ENCODE assay signal across 10 cellular contexts in genomic region chr14:24665440-24665991, GRCh38. TPM values are rescaled to one million over a fixed set of nuclear protein-coding genes. Genes with fewer than 3 reads are reported as not detected.
DNase-seq lines count a peak whose midpoint lies in the region; ATAC-seq and FAIRE-seq lines count a peak whose summit lies in the region.
"Had no signal": no experiment of that assay in that cellular context is flagged by ENCODE, and none has a peak within 500 bp of the region (broad histone marks: within the 10 kb centered on the region; RNA-seq: fewer than 3 reads in every experiment).

No MANE protein-coding gene starts in this region.

- peaks cover 18% of the 10 kb centered on the region for H3K36me3 Mint-ChIP-seq in stimulated activated effector memory CD8-positive, alpha-beta T cell treated with anti-CD3 and anti-CD28 coated beads, Interleukin-12 subunit alpha, Interleukin-12 subunit beta, amount 100 ng/mL, for 72 hours

- H3K27ac ChIP-seq in Karpas-422 (ENCODE audit: low read length) = no peak overlapping the region

- no peaks in the 10 kb centered on the region for H3K79me2 ChIP-seq in Karpas-422 (ENCODE audit: low read length)

- H3K27ac Mint-ChIP-seq in stimulated activated effector memory CD8-positive, alpha-beta T cell treated with anti-CD3 and anti-CD28 coated beads, Interleukin-12 subunit alpha, Interleukin-12 subunit beta, amount 100 ng/mL, for 72 hours = peak overlapping the region; percentile 93

- no peaks in the 10 kb centered on the region for H3K9me2 ChIP-seq in Karpas-422 (replicated peaks; ENCODE audit: insufficient read depth, low read length)

- H3K36me3 ChIP-seq in Karpas-422 (ENCODE audit: insufficient read depth, low read length) = no peaks in the 10 kb centered on the region
- H3K36me3 ChIP-seq: Peyer's patch had no signal

- H2AFZ ChIP-seq in Karpas-422 (ENCODE audit: low read length) = no peak overlapping the region

- no peak overlapping the region for H3K9ac ChIP-seq in Karpas-422 (ENCODE audit: low read length)

- DNase-seq in activated naive CD4-positive, alpha-beta T cell treated with Interleukin-2 at 50 U/mL for 16 hours = peak; percentile 18
- DNase-seq in activated naive CD4-positive, alpha-beta T cell (lab: John Stamatoyannopoulos, UW) = no peak
- DNase-seq in SW480 (ENCODE audit: low spot score) (peak; percentile 69), Karpas-422 (no peak), medulla oblongata (ENCODE audit: extremely low spot score) (no peak), RCC 7860 (ENCODE audit: low spot score) (no peak)
- peak; percentile 43 to 86 for DNase-seq in stimulated activated effector memory CD8-positive, alpha-beta T cell treated with anti-CD3 and anti-CD28 coated beads, Interleukin-12 subunit alpha, Interleukin-12 subunit beta, amount 100 ng/mL, for 72 hours (ENCODE audit: low spot score in 2 of 2)

- H3K4me3 ChIP-seq in Karpas-422 (ENCODE audit: low read length) = no peak overlapping the region
- H3K4me3 ChIP-seq: Peyer's patch had no signal

- H3K4me1 ChIP-seq in Karpas-422 (ENCODE audit: low read length) = no peaks in the 10 kb centered on the region
- H3K4me1 ChIP-seq: Peyer's patch had no signal

- peak; percentile 80 for ATAC-seq in HG02981 (IDR thresholded peaks at IDR 0.05; ENCODE audit: unreplicated experiment)
- ATAC-seq in stimulated activated effector memory CD8-positive, alpha-beta T cell treated with anti-CD3 and anti-CD28 coated beads, Interleukin-12 subunit alpha, Interleukin-12 subunit beta, amount 100 ng/mL, for 72 hours = peak; percentile 93

- H3K9me3 Mint-ChIP-seq in stimulated activated effector memory CD8-positive, alpha-beta T cell treated with anti-CD3 and anti-CD28 coated beads, Interleukin-12 subunit alpha, Interleukin-12 subunit beta, amount 100 ng/mL, for 72 hours = peaks cover 3% of the 10 kb centered on the region

- no peaks in the 10 kb centered on the region for H3K9me3 ChIP-seq in Karpas-422 (ENCODE audit: low read length)
- H3K9me3 ChIP-seq: Peyer's patch had no signal

- H4K20me1 ChIP-seq in Karpas-422 (ENCODE audit: insufficient read depth, low read depth, low read length) = no peaks in the 10 kb centered on the region

- H3K4me1 Mint-ChIP-seq in stimulated activated effector memory CD8-positive, alpha-beta T cell treated with anti-CD3 and anti-CD28 coated beads, Interleukin-12 subunit alpha, Interleukin-12 subunit beta, amount 100 ng/mL, for 72 hours = peaks cover 87% of the 10 kb centered on the region

- no peak overlapping the region for H3K4me2 ChIP-seq in Karpas-422 (ENCODE audit: low read depth, low read length, poor library complexity, severe bottlenecking)

- no peak for FAIRE-seq in RCC 7860 (lab: Jason Lieb, UNC)

- no peaks in the 10 kb centered on the region for H3K27me3 ChIP-seq in Karpas-422 (ENCODE audit: low read length)
- H3K27me3 ChIP-seq: Peyer's patch had no signal

- peak overlapping the region; percentile 56 for H3K4me3 Mint-ChIP-seq in stimulated activated effector memory CD8-positive, alpha-beta T cell treated with anti-CD3 and anti-CD28 coated beads, Interleukin-12 subunit alpha, Interleukin-12 subunit beta, amount 100 ng/mL, for 72 hours

RNA-seq across cellular contexts. Expression of gene GZMB, which starts 31.5 kb away (rescaled TPM):
- total RNA-seq in Karpas-422 (2014; rRNA removed; shearing (Covaris generic); ENCODE audit: low replicate concordance) = not detected in 2 replicates
- total RNA-seq: fibroblast of lung had no signal

RNA-seq across cellular contexts. Expression of gene GZMH, which starts 56.0 kb away (rescaled TPM):
- total RNA-seq in Karpas-422 (2014; rRNA removed; shearing (Covaris generic); ENCODE audit: low replicate concordance) = not detected in 2 replicates
- total RNA-seq: fibroblast of lung had no signal

Comparison
In these comparisons a context has a peak if more than half of its experiments do, and no peak if none do; other contexts are left out.
1. DNase-seq: peak in activated naive CD4-positive, alpha-beta T cell treated with Interleukin-2 at 50 U/mL for 16 hours (single experiment), SW480 (single experiment) and stimulated activated effector memory CD8-positive, alpha-beta T cell treated with anti-CD3 and anti-CD28 coated beads, Interleukin-12 subunit alpha, Interleukin-12 subunit beta, amount 100 ng/mL, for 72 hours (2 of 2); none in activated naive CD4-positive, alpha-beta T cell (0 of 4), Karpas-422 (single experiment), medulla oblongata (single experiment) and RCC 7860 (single experiment).